In the genomic region with DNA sequence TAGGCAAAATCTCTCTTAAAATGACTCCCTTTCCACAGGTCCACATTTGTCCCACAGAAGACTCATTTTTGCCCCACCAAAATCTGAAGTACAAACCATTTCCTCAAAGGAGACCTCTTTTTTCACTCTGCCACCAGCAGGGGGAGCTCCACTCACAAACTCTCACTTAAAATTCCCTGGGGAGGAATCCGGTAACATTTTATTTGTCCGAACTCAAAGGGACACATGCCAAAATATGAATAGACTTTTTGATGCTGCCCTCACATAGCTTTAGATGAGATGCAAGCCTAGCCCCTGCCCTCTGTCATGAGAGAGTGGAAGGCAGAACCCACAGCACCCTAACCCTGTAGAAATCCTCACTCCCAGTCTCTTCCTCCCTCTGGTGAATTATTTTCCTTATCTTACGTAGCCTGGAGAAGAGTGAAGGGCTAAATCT, we compare ENCODE assay signal across 9 cellular contexts. TPM values are rescaled to one million over a fixed set of nuclear protein-coding genes. Genes with fewer than 3 reads are reported as not detected.
DNase-seq lines count a peak whose midpoint lies in the region; ATAC-seq and TF ChIP-seq lines count a peak whose summit lies in the region.
"Had no signal": no experiment of that assay in that cellular context is flagged by ENCODE, and none has a peak within 500 bp of the region (broad histone marks: within the 10 kb centered on the region; RNA-seq: fewer than 3 reads in every experiment).

No MANE protein-coding gene starts in this region.

- H3K27me3 Mint-ChIP-seq in CD4-positive, CD25-positive, alpha-beta regulatory T cell: no peaks in the 10 kb centered on the region
- peaks cover 9% of the 10 kb centered on the region for H3K27me3 Mint-ChIP-seq in activated T-helper 1 cell treated with anti-CD3 and anti-CD28 coated beads, Interleukin-12 subunit alpha, Interleukin-12 subunit beta, Interleukin-2, Interleukin-4 antibody, amounts not matched to agents 30 ng/mL and 10 ng/mL and 1 ng/mL, durations not matched to agents 14 hours and 24 hours and 36 hours (ENCODE audit: insufficient read depth)
- H3K27me3 Mint-ChIP-seq: activated naive CD4-positive, alpha-beta T cell treated with anti-CD3 and anti-CD28 coated beads, Interleukin-2, amount 50 U/mL, for 24 hours had no signal

- peaks cover 4% of the 10 kb centered on the region for H3K27me3 ChIP-seq in CD4-positive, CD25-positive, alpha-beta regulatory T cell (ENCODE audit: control insufficient read depth, insufficient read depth, low read length)
- H3K27me3 ChIP-seq in osteoblast (ENCODE audit: insufficient read depth, low read length) (no peaks in the 10 kb centered on the region), thyroid gland (no peaks in the 10 kb centered on the region)

- no peak overlapping the region for H3K4me2 ChIP-seq in OCI-LY7 (ENCODE audit: low read length)
- H3K4me2 ChIP-seq in osteoblast (ENCODE audit: insufficient read depth, low read length): peak overlapping the region; percentile 67

- WGBS in thyroid gland, 2 donors: 11 to 15% methylated on average over 3 of the region's 3 CpGs

- H3K36me3 Mint-ChIP-seq in CD4-positive, CD25-positive, alpha-beta regulatory T cell: peaks cover 3% of the 10 kb centered on the region
- H3K36me3 Mint-ChIP-seq in activated T-helper 1 cell treated with anti-CD3 and anti-CD28 coated beads, Interleukin-12 subunit alpha, Interleukin-12 subunit beta, Interleukin-2, Interleukin-4 antibody, amounts not matched to agents 30 ng/mL and 10 ng/mL and 1 ng/mL, durations not matched to agents 14 hours and 24 hours and 36 hours (ENCODE audit: low read depth): no peaks in the 10 kb centered on the region

- ATAC-seq in CD4-positive, CD25-positive, alpha-beta regulatory T cell (ENCODE audit: low read depth in 2 of 2): no peak
- ATAC-seq in GM19452 (IDR thresholded peaks at IDR 0.05; ENCODE audit: unreplicated experiment): no peak

- peak; percentile 24 to 60 (median 33) for DNase-seq in CD4-positive, CD25-positive, alpha-beta regulatory T cell
- peak; percentile 70 for DNase-seq in OCI-LY7 (ENCODE audit: low spot score)
- peak; percentile 16 for DNase-seq in activated T-helper 1 cell treated with anti-CD3 and anti-CD28 coated beads, Interleukin-12 subunit alpha, Interleukin-12 subunit beta, Interleukin-2, Interleukin-4 antibody, amounts not matched to agents 30 ng/mL and 10 ng/mL and 1 ng/mL, durations not matched to agents 14 hours and 24 hours and 36 hours (ENCODE audit: low spot score)
- peak; percentile 59 for DNase-seq in foreskin melanocyte
- DNase-seq in osteoblast (ENCODE audit: insufficient read length, low spot score, missing footprints): peak; percentile 54
- DNase-seq in thyroid gland: peak; percentile 66 to 78

- H3K4me1 ChIP-seq in CD4-positive, CD25-positive, alpha-beta regulatory T cell (ENCODE audit: control insufficient read depth, insufficient read depth, low read length, poor library complexity, severe bottlenecking): no peaks in the 10 kb centered on the region
- H3K4me1 ChIP-seq in HEK293 (ENCODE audit: control insufficient read depth, insufficient read depth, low read length): no peaks in the 10 kb centered on the region
- H3K4me1 ChIP-seq in OCI-LY7 (ENCODE audit: insufficient read depth, low read length, poor library complexity, severe bottlenecking): no peaks in the 10 kb centered on the region
- peaks cover 10% of the 10 kb centered on the region for H3K4me1 ChIP-seq in osteoblast (ENCODE audit: insufficient read depth, low read length)
- no peaks in the 10 kb centered on the region for H3K4me1 ChIP-seq in thyroid gland

- H3K4me3 ChIP-seq in CD4-positive, CD25-positive, alpha-beta regulatory T cell (ENCODE audit: low read depth, low read length): no peak overlapping the region
- H3K4me3 ChIP-seq in HEK293 (ENCODE audit: low read depth, low read length) (no peak overlapping the region; the same call in 1 of the 2 replicates), OCI-LY7 (ENCODE audit: low read depth, low read length, poor library complexity, severe bottlenecking) (no peak overlapping the region), osteoblast (ENCODE audit: insufficient read depth, low read length) (peak overlapping the region; percentile 34), thyroid gland (replicated peaks in 1 of 3) (no peak overlapping the region)

- no peaks in the 10 kb centered on the region for H3K9me3 Mint-ChIP-seq in CD4-positive, CD25-positive, alpha-beta regulatory T cell
- no peaks in the 10 kb centered on the region for H3K9me3 Mint-ChIP-seq in activated T-helper 1 cell treated with anti-CD3 and anti-CD28 coated beads, Interleukin-12 subunit alpha, Interleukin-12 subunit beta, Interleukin-2, Interleukin-4 antibody, amounts not matched to agents 30 ng/mL and 10 ng/mL and 1 ng/mL, durations not matched to agents 14 hours and 24 hours and 36 hours
- H3K9me3 Mint-ChIP-seq: activated naive CD4-positive, alpha-beta T cell treated with anti-CD3 and anti-CD28 coated beads, Interleukin-2, amount 50 U/mL, for 24 hours had no signal

- no peak overlapping the region for H3K4me3 Mint-ChIP-seq in CD4-positive, CD25-positive, alpha-beta regulatory T cell
- H3K4me3 Mint-ChIP-seq in activated T-helper 1 cell treated with anti-CD3 and anti-CD28 coated beads, Interleukin-12 subunit alpha, Interleukin-12 subunit beta, Interleukin-2, Interleukin-4 antibody, amounts not matched to agents 30 ng/mL and 10 ng/mL and 1 ng/mL, durations not matched to agents 14 hours and 24 hours and 36 hours: no peak overlapping the region
- H3K4me3 Mint-ChIP-seq: activated naive CD4-positive, alpha-beta T cell treated with anti-CD3 and anti-CD28 coated beads, Interleukin-2, amount 50 U/mL, for 24 hours had no signal

- no peak overlapping the region for H3K27ac ChIP-seq in CD4-positive, CD25-positive, alpha-beta regulatory T cell (ENCODE audit: insufficient read depth, low read length, poor library complexity, severe bottlenecking)
- H3K27ac ChIP-seq in HEK293 (ENCODE audit: extremely low read depth, low read depth, low read length): no peak overlapping the region
- H3K27ac ChIP-seq in OCI-LY7 (ENCODE audit: low read depth, low read length, poor library complexity, severe bottlenecking): no peak overlapping the region
- no peak overlapping the region for H3K27ac ChIP-seq in osteoblast (ENCODE audit: low read depth, low read length)
- no peak overlapping the region for H3K27ac ChIP-seq in thyroid gland

- H3K79me2 ChIP-seq in OCI-LY7 (ENCODE audit: insufficient read depth, low read depth, low read length): no peaks in the 10 kb centered on the region
- no peaks in the 10 kb centered on the region for H3K79me2 ChIP-seq in osteoblast (ENCODE audit: insufficient read depth, low read length)

- no peak overlapping the region for H2AFZ ChIP-seq in OCI-LY7 (ENCODE audit: low read length)
- H2AFZ ChIP-seq in osteoblast (ENCODE audit: low read length): no peak overlapping the region

- H3K36me3 ChIP-seq in CD4-positive, CD25-positive, alpha-beta regulatory T cell (ENCODE audit: control insufficient read depth, insufficient read depth, low read length): no peaks in the 10 kb centered on the region
- H3K36me3 ChIP-seq in HEK293 (ENCODE audit: control insufficient read depth in 2 of 2, insufficient read depth in 1 of 2, low read length in 2 of 2) (no peaks in the 10 kb centered on the region), OCI-LY7 (ENCODE audit: insufficient read depth, low read length) (no peaks in the 10 kb centered on the region), osteoblast (ENCODE audit: insufficient read depth, low read length) (no peaks in the 10 kb centered on the region), thyroid gland (no peaks in the 10 kb centered on the region)

- H3K27ac Mint-ChIP-seq in CD4-positive, CD25-positive, alpha-beta regulatory T cell: no peak overlapping the region
- no peak overlapping the region for H3K27ac Mint-ChIP-seq in activated T-helper 1 cell treated with anti-CD3 and anti-CD28 coated beads, Interleukin-12 subunit alpha, Interleukin-12 subunit beta, Interleukin-2, Interleukin-4 antibody, amounts not matched to agents 30 ng/mL and 10 ng/mL and 1 ng/mL, durations not matched to agents 14 hours and 24 hours and 36 hours
- H3K27ac Mint-ChIP-seq: activated naive CD4-positive, alpha-beta T cell treated with anti-CD3 and anti-CD28 coated beads, Interleukin-2, amount 50 U/mL, for 24 hours had no signal

- TF ChIP-seq CTCF in HEK293 (tag by site-specific recombination; IDR thresholded peaks at IDR 0.05): peak; percentile 45
- TF ChIP-seq CTCF in OCI-LY7 (conservative IDR thresholded peaks at IDR 0.05; ENCODE audit: low read length): peak; percentile 99
- TF ChIP-seq CTCF in osteoblast (IDR thresholded peaks at IDR 0.05; ENCODE audit: extremely low read depth, low read depth, low read length): peak; percentile 93
- TF ChIP-seq CTCF in thyroid gland (IDR thresholded peaks at IDR 0.05): peak; percentile 54 to 82 (median 74)

- no TSS peak for BruUV-seq in OCI-LY7 (replicated peaks; lab: Mats Ljungman, UMichigan)

- peaks cover 0 to 3% (median 0%) of the 10 kb centered on the region in 4 donors for H3K4me1 Mint-ChIP-seq in CD4-positive, CD25-positive, alpha-beta regulatory T cell
- H3K4me1 Mint-ChIP-seq in activated T-helper 1 cell treated with anti-CD3 and anti-CD28 coated beads, Interleukin-12 subunit alpha, Interleukin-12 subunit beta, Interleukin-2, Interleukin-4 antibody, amounts not matched to agents 30 ng/mL and 10 ng/mL and 1 ng/mL, durations not matched to agents 14 hours and 24 hours and 36 hours (ENCODE audit: low read depth): peaks cover 14% of the 10 kb centered on the region

- TF ChIP-seq POLR2A in thyroid gland (IDR thresholded peaks at IDR 0.05): no peak

- no peaks in the 10 kb centered on the region for H3K9me3 ChIP-seq in CD4-positive, CD25-positive, alpha-beta regulatory T cell (ENCODE audit: control insufficient read depth in 2 of 2, low read length in 2 of 2)
- no peaks in the 10 kb centered on the region for H3K9me3 ChIP-seq in HEK293 (ENCODE audit: control insufficient read depth, insufficient read depth, low read depth, low read length)
- no peaks in the 10 kb centered on the region for H3K9me3 ChIP-seq in OCI-LY7 (ENCODE audit: low read length)
- no peaks in the 10 kb centered on the region for H3K9me3 ChIP-seq in osteoblast (ENCODE audit: low read depth, low read length)
- H3K9me3 ChIP-seq in thyroid gland: no peaks in the 10 kb centered on the region

- no peaks in the 10 kb centered on the region for H3K9me2 ChIP-seq in OCI-LY7 (ENCODE audit: insufficient read depth, low read length)

- POLR2A ChIA-PET in HEK293 (lab: Yijun Ruan, JAX) (no interaction called here), OCI-LY7 (lab: Charles Lee) (no interaction called here)

- H4K20me1 ChIP-seq in OCI-LY7 (ENCODE audit: insufficient read depth, low read length) (no peaks in the 10 kb centered on the region), osteoblast (ENCODE audit: insufficient read depth, low read length) (no peaks in the 10 kb centered on the region)

- intact Hi-C loops in OCI-LY7 (cut with micrococcal nuclease; ENCODE audit: unreplicated experiment) (loop anchor here (2.0 to 10.0 kb wide), 3 partner anchors 133 to 523 kb away; no protein-coding TSS in a partner anchor), thyroid gland (cut with DNase I) (loop anchor here (5.0 kb wide), 1 partner anchor 290 kb away; no protein-coding TSS in a partner anchor)
- intact Hi-C loops in activated T-helper 1 cell treated with anti-CD3 and anti-CD28 coated beads, Interleukin-12 subunit alpha, Interleukin-12 subunit beta, Interleukin-2, Interleukin-4 antibody, amounts not matched to agents 30 ng/mL and 10 ng/mL and 1 ng/mL, durations not matched to agents 14 hours and 24 hours and 36 hours (cut with micrococcal nuclease): loop anchor here (1.0 to 5.0 kb wide), 5 partner anchors 95 to 585 kb away; partner anchors contain the start of gene CYP1B1

- CTCF ChIA-PET in HEK293 (lab: Yijun Ruan, JAX): interaction anchor here (0.6 to 3.7 kb wide), 21 partner anchors 9 to 1041 kb away, joined by 3 to 33 read pairs (median 4); no protein-coding TSS in a partner anchor
- CTCF ChIA-PET in OCI-LY7 (lab: Charles Lee; ENCODE audit: unreplicated experiment): no interaction called here

RNA-seq across cellular contexts. Expression of gene RMDN2, which starts 57.1 kb away (rescaled TPM):
- total RNA-seq in CD4-positive, CD25-positive, alpha-beta regulatory T cell: 1.3 TPM
- 1 to 10 TPM; 1.7 to 3.2 (median 2.1) TPM for polyA plus RNA-seq in CD4-positive, CD25-positive, alpha-beta regulatory T cell
- 0.50 and 5.0 TPM in 2 replicates for total RNA-seq in OCI-LY7 (2014; rRNA removed; shearing (Covaris generic))
- total RNA-seq in OCI-LY7 (2022) (2.8 and 3.1 TPM in 2 replicates), osteoblast (11.9 and 20.0 TPM in 2 replicates), thyroid gland (10 to 100 TPM in 3 of 4 donors, 1 to 10 TPM in 1; 8.9 to 14.6 (median 13.3) TPM)
- total RNA-seq in activated T-helper 1 cell treated with anti-CD3 and anti-CD28 coated beads, Interleukin-12 subunit alpha, Interleukin-12 subunit beta, Interleukin-2, Interleukin-4 antibody, amounts not matched to agents 30 ng/mL and 10 ng/mL and 1 ng/mL, durations not matched to agents 14 hours and 24 hours and 36 hours: 1.3 and 2.2 TPM in 2 replicates

Comparison
In these comparisons a context has a peak if more than half of its experiments do, and no peak if none do; other contexts are left out.
1. DNase-seq: peak in every context shown above with its lines; median percentile 72 in thyroid gland; 70 in OCI-LY7; 59 in foreskin melanocyte; 54 in osteoblast; 33 in CD4-positive, CD25-positive, alpha-beta regulatory T cell; 16 in activated T-helper 1 cell treated with anti-CD3 and anti-CD28 coated beads, Interleukin-12 subunit alpha, Interleukin-12 subunit beta, Interleukin-2, Interleukin-4 antibody, amounts not matched to agents 30 ng/mL and 10 ng/mL and 1 ng/mL, durations not matched to agents 14 hours and 24 hours and 36 hours.
2. CTCF ChIP-seq: peak in every context shown above with its lines; median percentile 99 in OCI-LY7; 93 in osteoblast; 74 in thyroid gland; 45 in HEK293.